In genomic region chr19:46471116-46471733, GRCh38 we compare ENCODE assay signal across 10 cellular contexts. TPM values are rescaled to one million over a fixed set of nuclear protein-coding genes. Genes with fewer than 3 reads are reported as not detected.
DNase-seq lines count a peak whose midpoint lies in the region; ATAC-seq and TF ChIP-seq lines count a peak whose summit lies in the region.
"Had no signal": no experiment of that assay in that cellular context is flagged by ENCODE, and none has a peak within 500 bp of the region (broad histone marks: within the 10 kb centered on the region; RNA-seq: fewer than 3 reads in every experiment).

A gene with protein sequence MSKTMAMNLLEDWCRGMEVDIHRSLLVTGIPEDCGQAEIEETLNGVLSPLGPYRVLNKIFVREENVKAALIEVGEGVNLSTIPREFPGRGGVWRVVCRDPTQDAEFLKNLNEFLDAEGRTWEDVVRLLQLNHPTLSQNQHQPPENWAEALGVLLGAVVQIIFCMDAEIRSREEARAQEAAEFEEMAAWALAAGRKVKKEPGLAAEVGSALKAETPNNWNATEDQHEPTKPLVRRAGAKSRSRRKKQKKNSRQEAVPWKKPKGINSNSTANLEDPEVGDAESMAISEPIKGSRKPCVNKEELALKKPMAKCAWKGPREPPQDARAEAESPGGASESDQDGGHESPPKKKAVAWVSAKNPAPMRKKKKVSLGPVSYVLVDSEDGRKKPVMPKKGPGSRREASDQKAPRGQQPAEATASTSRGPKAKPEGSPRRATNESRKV (minus strand): TSS chr19:46471563. CDS start chr19:46471035, 528 bp downstream.

- no peak within 1 kb of the TSS for H3K27ac Mint-ChIP-seq in activated naive CD4-positive, alpha-beta T cell treated with anti-CD3 and anti-CD28 coated beads for 36 hours
- H3K27ac Mint-ChIP-seq in activated naive CD4-positive, alpha-beta T cell treated with anti-CD3 and anti-CD28 coated beads, Interleukin-2, amount 50 U/mL, for 72 hours = no peak within 1 kb of the TSS
- H3K27ac Mint-ChIP-seq in effector memory CD8-positive, alpha-beta T cell = no peak within 1 kb of the TSS
- H3K27ac Mint-ChIP-seq: activated B cell treated with CpG ODN at 0.5 μM for 24 hours; CD4-positive, CD25-positive, alpha-beta regulatory T cell had no signal

- no peak for TF ChIP-seq CTCF in WI38 (IDR thresholded peaks at IDR 0.05; ENCODE audit: low read depth, low read length)

- no peaks in the 10 kb centered on the region for H3K36me3 Mint-ChIP-seq in activated naive CD4-positive, alpha-beta T cell treated with anti-CD3 and anti-CD28 coated beads for 36 hours (ENCODE audit: low read depth)
- H3K36me3 Mint-ChIP-seq in activated naive CD4-positive, alpha-beta T cell treated with anti-CD3 and anti-CD28 coated beads, Interleukin-2, amount 50 U/mL, for 72 hours = no peaks in the 10 kb centered on the region
- no peaks in the 10 kb centered on the region for H3K36me3 Mint-ChIP-seq in effector memory CD8-positive, alpha-beta T cell (ENCODE audit: insufficient read depth)
- H3K36me3 Mint-ChIP-seq: CD4-positive, CD25-positive, alpha-beta regulatory T cell had no signal

- H3K27me3 Mint-ChIP-seq in activated naive CD4-positive, alpha-beta T cell treated with anti-CD3 and anti-CD28 coated beads for 36 hours (ENCODE audit: low read depth) = peaks cover 47% of the 10 kb centered on the region
- H3K27me3 Mint-ChIP-seq in effector memory CD8-positive, alpha-beta T cell = peaks cover 47 to 82% of the 10 kb centered on the region in 2 donors

- H3K9me3 Mint-ChIP-seq in activated naive CD4-positive, alpha-beta T cell treated with anti-CD3 and anti-CD28 coated beads for 36 hours = no peaks in the 10 kb centered on the region
- H3K9me3 Mint-ChIP-seq in activated naive CD4-positive, alpha-beta T cell treated with anti-CD3 and anti-CD28 coated beads, Interleukin-2, amount 50 U/mL, for 72 hours = no peaks in the 10 kb centered on the region
- H3K9me3 Mint-ChIP-seq in effector memory CD8-positive, alpha-beta T cell = no peaks in the 10 kb centered on the region
- H3K9me3 Mint-ChIP-seq: activated B cell treated with CpG ODN at 0.5 μM for 24 hours; CD4-positive, CD25-positive, alpha-beta regulatory T cell had no signal

- H3K4me1 Mint-ChIP-seq in activated naive CD4-positive, alpha-beta T cell treated with anti-CD3 and anti-CD28 coated beads for 36 hours (ENCODE audit: low read depth) = peaks cover 12% of the 10 kb centered on the region
- H3K4me1 Mint-ChIP-seq in effector memory CD8-positive, alpha-beta T cell (ENCODE audit: low read depth in 2 of 2) = peaks cover 2 to 4% of the 10 kb centered on the region in 2 donors

- no peak for DNase-seq in activated naive CD4-positive, alpha-beta T cell treated with anti-CD3 and anti-CD28 coated beads for 36 hours
- DNase-seq in activated naive CD4-positive, alpha-beta T cell treated with anti-CD3 and anti-CD28 coated beads, Interleukin-2, amount 50 U/mL, for 72 hours (ENCODE audit: low spot score in 2 of 2) = no peak
- DNase-seq in cardiac septum (ENCODE audit: low spot score) (peak; percentile 78), posterior cingulate gyrus (peak; percentile 66 to 97 (median 84)), hepatic stellate cell (ENCODE audit: low spot score) (no peak), AML-193 (lab: John Stamatoyannopoulos, UW) (no peak)
- no peak for DNase-seq in effector memory CD8-positive, alpha-beta T cell
- DNase-seq: activated B cell treated with CpG ODN at 0.5 μM for 24 hours; CD4-positive, CD25-positive, alpha-beta regulatory T cell had no signal

- CTCF ChIA-PET in activated naive CD4-positive, alpha-beta T cell treated with anti-CD3 and anti-CD28 coated beads for 36 hours (lab: Charles Lee) = interaction anchor here (0.6 kb wide), 1 partner anchor 388 kb away, joined by 3 read pairs; no protein-coding TSS in a partner anchor

- H3K4me3 ChIP-seq in WI38 (ENCODE audit: low read depth, low read length) = peak within 1 kb of the TSS; percentile 46

- no peak for ATAC-seq in activated naive CD4-positive, alpha-beta T cell treated with anti-CD3 and anti-CD28 coated beads, Interleukin-2, amount 50 U/mL, for 72 hours
- ATAC-seq in effector memory CD8-positive, alpha-beta T cell (replicated peaks) = no peak

- intact Hi-C loops in activated naive CD4-positive, alpha-beta T cell treated with anti-CD3 and anti-CD28 coated beads for 36 hours (cut with micrococcal nuclease) = no loop called here
- intact Hi-C loops in cardiac septum (cut with DNase I) (loop anchor here (2.0 kb wide), 1 partner anchor 54 kb away; no protein-coding TSS in a partner anchor), posterior cingulate gyrus (cut with DNase I) (loop anchor here (5.0 kb wide), 1 partner anchor 44 kb away; the partner anchor contains the start of gene PNMA8C)

- H3K4me3 Mint-ChIP-seq in activated naive CD4-positive, alpha-beta T cell treated with anti-CD3 and anti-CD28 coated beads for 36 hours = peak within 1 kb of the TSS; percentile 36
- H3K4me3 Mint-ChIP-seq in effector memory CD8-positive, alpha-beta T cell = no peak within 1 kb of the TSS
- H3K4me3 Mint-ChIP-seq: activated B cell treated with CpG ODN at 0.5 μM for 24 hours had no signal

RNA-seq across cellular contexts. Expression of the gene that starts here (rescaled TPM):
- total RNA-seq in activated naive CD4-positive, alpha-beta T cell treated with anti-CD3 and anti-CD28 coated beads for 36 hours = 1 to 10 TPM; 1.1 to 1.5 TPM
- not detected for total RNA-seq in activated naive CD4-positive, alpha-beta T cell treated with anti-CD3 and anti-CD28 coated beads, Interleukin-2, amount 50 U/mL, for 72 hours
- 11.1 TPM for total RNA-seq in cardiac septum
- total RNA-seq: activated B cell treated with CpG ODN at 0.5 μM for 24 hours; CD4-positive, CD25-positive, alpha-beta regulatory T cell had no signal

Comparison
In these comparisons a context has a peak if more than half of its experiments do, and no peak if none do; other contexts are left out.
1. DNase-seq: peak in cardiac septum (single experiment) and posterior cingulate gyrus (10 of 10); none in activated naive CD4-positive, alpha-beta T cell treated with anti-CD3 and anti-CD28 coated beads for 36 hours (single experiment), activated naive CD4-positive, alpha-beta T cell treated with anti-CD3 and anti-CD28 coated beads, Interleukin-2, amount 50 U/mL, for 72 hours (0 of 2), effector memory CD8-positive, alpha-beta T cell (0 of 3), hepatic stellate cell (single experiment) and AML-193 (0 of 2).